Comparison of ENCODE assay signal across 28 cellular contexts in genomic region chr21:41906770-41907169, GRCh38.
"Had no signal": no experiment of that assay in that cellular context is flagged by ENCODE, and none has a peak within 500 bp of the region (broad histone marks: within the 10 kb centered on the region; RNA-seq: fewer than 3 reads in every experiment).

No MANE protein-coding gene starts in this region.

- H3K27me3 ChIP-seq: neural progenitor cell, neutrophil, pancreas, right lobe of liver, spleen, suprapubic skin, testis, tibial artery, transverse colon, upper lobe of left lung, vagina had no signal

- H3K36me3 ChIP-seq: neural progenitor cell, neutrophil had no signal

- H3K4me1 ChIP-seq: neural progenitor cell, psoas muscle, right lobe of liver, suprapubic skin, testis, tibial artery, transverse colon, upper lobe of left lung, vagina had no signal

- H3K27ac ChIP-seq: neural progenitor cell, neutrophil, pancreas, psoas muscle, right lobe of liver, skin epidermis, spleen, suprapubic skin, testis, tibial artery, transverse colon, upper lobe of left lung, vagina had no signal

- ATAC-seq: naive thymus-derived CD4-positive, alpha-beta T cell; pancreas; psoas muscle; stimulated activated memory B cell treated with anti-CD40 and anti-IgM and Interleukin-4, amounts not matched to agents 10 μg/mL and 1 μg/mL and 100 μg/mL, for 72 hours; stimulated activated naive CD8-positive, alpha-beta T cell treated with anti-CD3 and anti-CD28 coated beads, Interleukin-15, amount 100 ng/mL, for 72 hours; stimulated activated naive CD8-positive, alpha-beta T cell treated with anti-CD3 and anti-CD28 coated beads, Interleukin-15, Interleukin-2, amounts not matched to agents 100 U/mL and 50 U/mL, for 24 hours had no signal

- H3K4me2 ChIP-seq: neural progenitor cell, smooth muscle cell had no signal

- H2AFZ ChIP-seq: neural progenitor cell had no signal

- H3K4me3 ChIP-seq: neural progenitor cell, pancreas, psoas muscle, right lobe of liver, skin epidermis, smooth muscle cell, spleen, suprapubic skin, testis, tibial artery, transverse colon, upper lobe of left lung, vagina had no signal

- H3K9ac ChIP-seq: neural progenitor cell had no signal

- DNase-seq: naive thymus-derived CD4-positive, alpha-beta T cell; natural killer cell; nucleus accumbens; pancreas; psoas muscle; right cardiac atrium; right lobe of liver; spleen; stimulated activated CD4-positive, alpha-beta T cell treated with anti-CD3 and anti-CD28 coated beads, Interleukin-12 subunit alpha, Interleukin-12 subunit beta, amount 100 ng/mL, for 4 hours; stimulated activated CD4-positive, alpha-beta T cell treated with anti-CD3 and anti-CD28 coated beads, Interleukin-1b, Interleukin-23, amount 100 ng/mL, for 48 hours; stimulated activated CD4-positive, alpha-beta T cell treated with anti-CD3 and anti-CD28 coated beads, Interleukin-4, amount 100 ng/mL, for 1 hour; stimulated activated CD4-positive, alpha-beta T cell treated with anti-CD3 and anti-CD28 coated beads, Interleukin-4, amount 100 ng/mL, for 4 hours; stimulated activated CD8-positive, alpha-beta memory T cell treated with anti-CD3 and anti-CD28 coated beads, Interleukin-4, amount 100 ng/mL, for 48 hours; stimulated activated naive CD4-positive, alpha-beta T cell; stimulated activated naive CD8-positive, alpha-beta T cell treated with anti-CD3 and anti-CD28 coated beads, Interleukin-15, amount 100 ng/mL, for 72 hours; stimulated activated naive CD8-positive, alpha-beta T cell treated with anti-CD3 and anti-CD28 coated beads, Interleukin-15, Interleukin-2, amounts not matched to agents 100 U/mL and 50 U/mL, for 24 hours; substantia nigra; testis; transverse colon had no signal

- H3K9me3 ChIP-seq: neutrophil, pancreas, psoas muscle, right lobe of liver, spleen, suprapubic skin, testis, tibial artery, transverse colon, upper lobe of left lung, vagina had no signal
